ENCODE assay signal across 20 cellular contexts in the genomic region with DNA sequence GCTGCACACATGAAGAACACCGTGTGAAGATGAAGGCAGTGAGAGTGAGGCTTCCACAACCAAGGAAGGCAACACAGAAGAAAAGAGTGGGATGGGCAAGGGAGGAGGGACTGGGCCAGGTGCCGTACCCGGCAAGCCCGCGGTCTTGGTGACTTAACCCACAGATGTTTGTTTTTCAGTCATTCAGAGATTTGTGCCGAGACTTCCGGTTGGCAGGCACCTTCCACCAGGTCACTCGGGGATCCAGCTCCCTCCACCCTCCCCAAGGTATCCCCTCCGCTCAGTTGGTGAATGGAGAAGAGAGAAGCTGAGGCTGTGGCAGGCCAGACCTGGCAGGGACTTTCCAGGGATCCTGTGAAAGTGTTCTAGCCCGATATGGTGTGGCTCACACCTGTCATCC. TPM values are rescaled to one million over a fixed set of nuclear protein-coding genes. Genes with fewer than 3 reads are reported as not detected.
DNase-seq lines count a peak whose midpoint lies in the region; ATAC-seq, FAIRE-seq and TF ChIP-seq lines count a peak whose summit lies in the region.
"Had no signal": no experiment of that assay in that cellular context is flagged by ENCODE, and none has a peak within 500 bp of the region (broad histone marks: within the 10 kb centered on the region; RNA-seq: fewer than 3 reads in every experiment).

No MANE protein-coding gene starts in this region.

- FAIRE-seq in GM18507 (lab: Jason Lieb, UNC), result peak; percentile 47

- ATAC-seq in mucosa of descending colon (peak; percentile 14), HG03196 (IDR thresholded peaks at IDR 0.05; ENCODE audit: unreplicated experiment) (no peak), GM18519 (IDR thresholded peaks at IDR 0.05; ENCODE audit: low FRiP score, unreplicated experiment) (no peak), HG03097 (IDR thresholded peaks at IDR 0.05; ENCODE audit: low FRiP score, unreplicated experiment) (no peak)

- H3K27me3 ChIP-seq in BLaER1 treated with 17β-estradiol and CSF1 and Interleukin-3, amounts not matched to agents 10 nM and 100 nM, result peaks cover 0 to 32% (median 17%) of the 10 kb centered on the region in 11 experiments; a peak in 14 of 22 replicates

- no peak for TF ChIP-seq CTCF in OCI-LY7 (conservative IDR thresholded peaks at IDR 0.05; ENCODE audit: low read length)
- TF ChIP-seq CTCF in mucosa of descending colon (IDR thresholded peaks at IDR 0.05), result no peak

- H2AFZ ChIP-seq in OCI-LY7 (ENCODE audit: low read length), result no peak overlapping the region
- H2AFZ ChIP-seq: GM23248 had no signal

- BruUV-seq in OCI-LY7 (replicated peaks; lab: Mats Ljungman, UMichigan), result no TSS peak

- POLR2A ChIA-PET in OCI-LY7 (lab: Charles Lee), result interaction anchor here (0.6 kb wide), 1 partner anchor 207 kb away, joined by 3 read pairs; the partner anchor contains the start of gene SRRM2

- no peaks in the 10 kb centered on the region for H3K79me2 ChIP-seq in OCI-LY7 (ENCODE audit: insufficient read depth, low read depth, low read length)

- peaks cover 46 to 84% (median 74%) of the 10 kb centered on the region in 10 experiments for H3K4me1 ChIP-seq in BLaER1 treated with 17β-estradiol and CSF1 and Interleukin-3, amounts not matched to agents 10 nM and 100 nM
- H3K4me1 ChIP-seq in OCI-LY7 (ENCODE audit: insufficient read depth, low read length, poor library complexity, severe bottlenecking) (peaks cover 54% of the 10 kb centered on the region), mucosa of descending colon (ENCODE audit: low read depth) (peaks cover 16% of the 10 kb centered on the region)

- no peak overlapping the region for H3K9ac ChIP-seq in BLaER1 treated with 17β-estradiol and CSF1 and Interleukin-3, amounts not matched to agents 10 nM and 100 nM
- H3K9ac ChIP-seq: GM23248 had no signal

- CTCF ChIA-PET in OCI-LY7 (lab: Charles Lee; ENCODE audit: unreplicated experiment), result no interaction called here

- H3K36me3 ChIP-seq in BLaER1 treated with 17β-estradiol and CSF1 and Interleukin-3, amounts not matched to agents 10 nM and 100 nM, result no peaks in the 10 kb centered on the region
- no peaks in the 10 kb centered on the region for H3K36me3 ChIP-seq in OCI-LY7 (ENCODE audit: insufficient read depth, low read length)
- no peaks in the 10 kb centered on the region for H3K36me3 ChIP-seq in mucosa of descending colon (ENCODE audit: low read depth)

- intact Hi-C loops in OCI-LY7 (cut with micrococcal nuclease; ENCODE audit: unreplicated experiment), result no loop called here
- intact Hi-C loops in mucosa of descending colon (cut with DNase I, micrococcal nuclease), result no loop called here

- H3K4me3 ChIP-seq in BLaER1 treated with 17β-estradiol and CSF1 and Interleukin-3, amounts not matched to agents 10 nM and 100 nM, result no peak overlapping the region
- no peak overlapping the region for H3K4me3 ChIP-seq in OCI-LY7 (ENCODE audit: low read depth, low read length, poor library complexity, severe bottlenecking)
- no peak overlapping the region for H3K4me3 ChIP-seq in mucosa of descending colon
- H3K4me3 ChIP-seq: GM23248 had no signal

- peaks cover 0 to 29% (median 4%) of the 10 kb centered on the region in 11 experiments; a peak in 10 of 22 replicates for H4K20me1 ChIP-seq in BLaER1 treated with 17β-estradiol and CSF1 and Interleukin-3, amounts not matched to agents 10 nM and 100 nM
- no peaks in the 10 kb centered on the region for H4K20me1 ChIP-seq in OCI-LY7 (ENCODE audit: insufficient read depth, low read length)

- no peak overlapping the region for H3K27ac ChIP-seq in BLaER1 treated with 17β-estradiol and CSF1 and Interleukin-3, amounts not matched to agents 10 nM and 100 nM
- H3K27ac ChIP-seq in OCI-LY7 (ENCODE audit: low read depth, low read length, poor library complexity, severe bottlenecking), result no peak overlapping the region
- H3K27ac ChIP-seq: GM23248 had no signal

- H3K9me2 ChIP-seq in OCI-LY7 (ENCODE audit: insufficient read depth, low read length), result no peaks in the 10 kb centered on the region

- no peak for DNase-seq in GM18507 (ENCODE audit: extremely low spot score, insufficient read length, low read depth)
- DNase-seq in OCI-LY7 (ENCODE audit: low spot score), result no peak
- no peak for DNase-seq in mucosa of descending colon
- DNase-seq: Caco-2, DMS153, GM23248, HFFc6, IMR-90, NCI-H1105 treated with DMSO at 0.1 percent for 48 hours, NCI-H1694 treated with DMSO at 0.1 percent for 48 hours, NCI-H345, NCI-H526, SW 1271 had no signal

- H3K9me3 ChIP-seq in BLaER1 treated with 17β-estradiol and CSF1 and Interleukin-3, amounts not matched to agents 10 nM and 100 nM (replicated peaks in 1 of 11), result no peaks in the 10 kb centered on the region
- no peaks in the 10 kb centered on the region for H3K9me3 ChIP-seq in OCI-LY7 (ENCODE audit: low read length)
- H3K9me3 ChIP-seq in mucosa of descending colon, result no peaks in the 10 kb centered on the region
- H3K9me3 ChIP-seq: Caco-2 had no signal

- peak overlapping the region in 6 of 11 experiments; percentile 16 to 59 (median 44); a peak in 10 of 22 replicates for H3K4me2 ChIP-seq in BLaER1 treated with 17β-estradiol and CSF1 and Interleukin-3, amounts not matched to agents 10 nM and 100 nM
- H3K4me2 ChIP-seq in OCI-LY7 (ENCODE audit: low read length), result peak overlapping the region; percentile 34; the same call in 1 of the 2 replicates

RNA-seq across cellular contexts. Expression of gene KREMEN2, which starts 4.9 kb away (rescaled TPM):
- total RNA-seq in OCI-LY7 (2014; rRNA removed; shearing (Covaris generic)), result 0.09 and 0.28 TPM in 2 replicates
- total RNA-seq in OCI-LY7 (2022) (0.31 TPM in 1 of 2 replicates, not detected in the other), mucosa of descending colon (1 to 10 TPM in 2 of 3 donors, under 1 TPM in 1; 0.22 to 1.7 (median 1.3) TPM)
- total RNA-seq: GM23248, HFFc6, IMR-90 had no signal

RNA-seq across cellular contexts. Expression of gene PAQR4, which starts 9.9 kb away (rescaled TPM):
- total RNA-seq in OCI-LY7 (2014; rRNA removed; shearing (Covaris generic)), result 38.1 and 49.1 TPM in 2 replicates
- total RNA-seq in OCI-LY7 (2022), result 59.7 and 67.4 TPM in 2 replicates
- total RNA-seq in mucosa of descending colon, result 10 to 100 TPM in 1 of 3 donors, 1 to 10 TPM in 2; 4.2 to 16.1 (median 8.0) TPM

RNA-seq across cellular contexts. Expression of gene PKMYT1, which starts 21.0 kb away (rescaled TPM):
- 80.2 and 104 TPM in 2 replicates for total RNA-seq in OCI-LY7 (2014; rRNA removed; shearing (Covaris generic))
- total RNA-seq in OCI-LY7 (2022) (195 and 197 TPM in 2 replicates), mucosa of descending colon (10 to 100 TPM in 1 of 3 donors, 1 to 10 TPM in 2; 3.1 to 20.0 (median 6.9) TPM)

RNA-seq across cellular contexts. Expression of gene FLYWCH1, which starts 47.5 kb away (rescaled TPM):
- 25.3 and 26.1 TPM in 2 replicates for total RNA-seq in OCI-LY7 (2014; rRNA removed; shearing (Covaris generic))
- total RNA-seq in OCI-LY7 (2022) (61.9 and 63.9 TPM in 2 replicates), mucosa of descending colon (10 to 100 TPM; 26.6 to 46.0 (median 34.3) TPM)

RNA-seq across cellular contexts. Expression of gene CLDN9, which starts 53.5 kb away (rescaled TPM):
- 0.44 TPM in 1 of 2 replicates, not detected in the other for total RNA-seq in OCI-LY7 (2014; rRNA removed; shearing (Covaris generic))
- total RNA-seq in OCI-LY7 (2022) (0.42 and 0.59 TPM in 2 replicates), mucosa of descending colon (under 1 TPM; 0.14 to 0.61 (median 0.47) TPM)
- total RNA-seq: GM23248, HFFc6, HT1080, IMR-90, LHCN-M2, SK-MEL-5 had no signal
